Comparison of ENCODE assay signal across 1 cellular context in the genomic region with DNA sequence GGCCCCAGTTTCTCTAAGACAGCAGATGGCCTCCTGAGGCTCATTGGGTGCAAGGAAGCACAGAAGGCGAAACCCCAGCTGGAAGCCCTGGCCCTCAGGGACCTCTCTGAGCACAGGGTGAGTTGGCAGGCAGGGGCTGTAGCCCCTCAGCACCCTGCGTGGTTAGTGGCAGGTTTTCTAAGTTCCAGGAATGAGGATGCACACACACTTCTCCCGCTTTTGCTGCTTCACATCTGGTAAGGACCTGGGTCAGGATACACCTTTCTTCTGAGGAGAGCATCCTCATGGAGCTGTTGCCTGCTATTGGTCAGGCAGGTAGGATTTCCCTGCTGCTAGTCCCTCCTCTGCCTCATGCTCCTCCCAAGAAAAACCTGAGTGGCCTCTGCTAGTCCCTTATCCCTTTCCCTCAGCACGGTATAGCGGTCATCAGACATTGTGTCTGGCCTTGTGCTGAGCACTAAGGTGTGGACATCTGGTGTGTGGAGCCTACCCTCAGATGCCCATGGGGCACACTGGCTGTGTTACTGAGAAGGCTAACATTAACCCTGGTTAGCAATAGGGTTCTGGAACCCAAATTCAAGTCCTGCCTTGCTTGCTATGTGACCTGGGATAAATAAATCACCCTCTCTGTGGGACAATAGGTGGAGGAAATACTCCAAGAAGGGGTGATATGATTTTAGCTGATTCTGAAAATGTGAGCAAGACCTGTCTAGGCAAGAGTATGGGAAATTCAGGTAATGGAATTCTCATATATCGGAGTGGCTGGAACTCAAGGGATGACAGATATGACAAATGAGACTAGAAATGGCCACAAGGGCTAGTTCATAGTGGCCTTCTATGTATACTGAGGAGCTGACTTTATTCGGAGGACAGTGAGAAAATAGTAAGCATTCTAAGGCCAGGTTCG.
TF ChIP-seq lines count a peak whose summit lies in the region.

No MANE protein-coding gene starts in this region.

TF ChIP-seq in K562, 482 proteins besides CTCF, POLR2A, EP300 and RAD21 (continued from another document):
- TF ChIP-seq, protein P1, sequence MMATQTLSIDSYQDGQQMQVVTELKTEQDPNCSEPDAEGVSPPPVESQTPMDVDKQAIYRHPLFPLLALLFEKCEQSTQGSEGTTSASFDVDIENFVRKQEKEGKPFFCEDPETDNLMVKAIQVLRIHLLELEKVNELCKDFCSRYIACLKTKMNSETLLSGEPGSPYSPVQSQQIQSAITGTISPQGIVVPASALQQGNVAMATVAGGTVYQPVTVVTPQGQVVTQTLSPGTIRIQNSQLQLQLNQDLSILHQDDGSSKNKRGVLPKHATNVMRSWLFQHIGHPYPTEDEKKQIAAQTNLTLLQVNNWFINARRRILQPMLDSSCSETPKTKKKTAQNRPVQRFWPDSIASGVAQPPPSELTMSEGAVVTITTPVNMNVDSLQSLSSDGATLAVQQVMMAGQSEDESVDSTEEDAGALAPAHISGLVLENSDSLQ (IDR thresholded peaks at IDR 0.05): peak; percentile 76
- TF ChIP-seq, protein P2, sequence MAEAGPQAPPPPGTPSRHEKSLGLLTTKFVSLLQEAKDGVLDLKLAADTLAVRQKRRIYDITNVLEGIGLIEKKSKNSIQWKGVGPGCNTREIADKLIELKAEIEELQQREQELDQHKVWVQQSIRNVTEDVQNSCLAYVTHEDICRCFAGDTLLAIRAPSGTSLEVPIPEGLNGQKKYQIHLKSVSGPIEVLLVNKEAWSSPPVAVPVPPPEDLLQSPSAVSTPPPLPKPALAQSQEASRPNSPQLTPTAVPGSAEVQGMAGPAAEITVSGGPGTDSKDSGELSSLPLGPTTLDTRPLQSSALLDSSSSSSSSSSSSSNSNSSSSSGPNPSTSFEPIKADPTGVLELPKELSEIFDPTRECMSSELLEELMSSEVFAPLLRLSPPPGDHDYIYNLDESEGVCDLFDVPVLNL (CRISPR knock-in tag; IDR thresholded peaks at IDR 0.05; ENCODE audit: low read depth): no peak
- no peak for TF ChIP-seq YY1 (IDR thresholded peaks at IDR 0.05; ENCODE audit: borderline replicate concordance in 1 of 3, control insufficient read depth in 1 of 3, extremely low read depth in 1 of 3, insufficient read depth in 3 of 3, insufficient read length in 1 of 3, insufficient replicate concordance in 2 of 3, low read depth in 1 of 3, low read length in 2 of 3)
- no peak for TF ChIP-seq SIRT6 (IDR thresholded peaks at IDR 0.05; ENCODE audit: low read depth, low read length)
- no peak for TF ChIP-seq LCOR (CRISPR knock-in tag; IDR thresholded peaks at IDR 0.05)
- TF ChIP-seq ARHGAP35 (IDR thresholded peaks at IDR 0.05; ENCODE audit: partially characterized antibody): peak; percentile 14
- no peak for TF ChIP-seq ZNF124 (CRISPR knock-in tag; IDR thresholded peaks at IDR 0.05)
- TF ChIP-seq CBX3 (IDR thresholded peaks at IDR 0.05; ENCODE audit: borderline replicate concordance in 1 of 2, low read length in 2 of 2): no peak
- TF ChIP-seq ERF (CRISPR knock-in tag; IDR thresholded peaks at IDR 0.05): no peak
- peak; percentile 64; the same call in 1 of the 2 replicates for TF ChIP-seq ZBTB7A (IDR thresholded peaks at IDR 0.05; ENCODE audit: borderline replicate concordance, control insufficient read depth, low read depth, low read length)
- TF ChIP-seq, protein P3, sequence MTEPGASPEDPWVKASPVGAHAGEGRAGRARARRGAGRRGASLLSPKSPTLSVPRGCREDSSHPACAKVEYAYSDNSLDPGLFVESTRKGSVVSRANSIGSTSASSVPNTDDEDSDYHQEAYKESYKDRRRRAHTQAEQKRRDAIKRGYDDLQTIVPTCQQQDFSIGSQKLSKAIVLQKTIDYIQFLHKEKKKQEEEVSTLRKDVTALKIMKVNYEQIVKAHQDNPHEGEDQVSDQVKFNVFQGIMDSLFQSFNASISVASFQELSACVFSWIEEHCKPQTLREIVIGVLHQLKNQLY (CRISPR knock-in tag; conservative IDR thresholded peaks at IDR 0.05): no peak
- no peak for TF ChIP-seq XRCC4 (IDR thresholded peaks at IDR 0.05; ENCODE audit: extremely low read depth, insufficient read depth, insufficient read length)
- no peak for TF ChIP-seq YBX1 (IDR thresholded peaks at IDR 0.05)
- no peak for TF ChIP-seq SLC30A9 (CRISPR knock-in tag; IDR thresholded peaks at IDR 0.05)
- TF ChIP-seq HDGF (IDR thresholded peaks at IDR 0.05): no peak
- TF ChIP-seq, protein P4, sequence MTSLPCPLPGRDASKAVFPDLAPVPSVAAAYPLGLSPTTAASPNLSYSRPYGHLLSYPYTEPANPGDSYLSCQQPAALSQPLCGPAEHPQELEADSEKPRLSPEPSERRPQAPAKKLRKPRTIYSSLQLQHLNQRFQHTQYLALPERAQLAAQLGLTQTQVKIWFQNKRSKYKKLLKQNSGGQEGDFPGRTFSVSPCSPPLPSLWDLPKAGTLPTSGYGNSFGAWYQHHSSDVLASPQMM (CRISPR knock-in tag; IDR thresholded peaks at IDR 0.05): no peak
- TF ChIP-seq, protein P5, sequence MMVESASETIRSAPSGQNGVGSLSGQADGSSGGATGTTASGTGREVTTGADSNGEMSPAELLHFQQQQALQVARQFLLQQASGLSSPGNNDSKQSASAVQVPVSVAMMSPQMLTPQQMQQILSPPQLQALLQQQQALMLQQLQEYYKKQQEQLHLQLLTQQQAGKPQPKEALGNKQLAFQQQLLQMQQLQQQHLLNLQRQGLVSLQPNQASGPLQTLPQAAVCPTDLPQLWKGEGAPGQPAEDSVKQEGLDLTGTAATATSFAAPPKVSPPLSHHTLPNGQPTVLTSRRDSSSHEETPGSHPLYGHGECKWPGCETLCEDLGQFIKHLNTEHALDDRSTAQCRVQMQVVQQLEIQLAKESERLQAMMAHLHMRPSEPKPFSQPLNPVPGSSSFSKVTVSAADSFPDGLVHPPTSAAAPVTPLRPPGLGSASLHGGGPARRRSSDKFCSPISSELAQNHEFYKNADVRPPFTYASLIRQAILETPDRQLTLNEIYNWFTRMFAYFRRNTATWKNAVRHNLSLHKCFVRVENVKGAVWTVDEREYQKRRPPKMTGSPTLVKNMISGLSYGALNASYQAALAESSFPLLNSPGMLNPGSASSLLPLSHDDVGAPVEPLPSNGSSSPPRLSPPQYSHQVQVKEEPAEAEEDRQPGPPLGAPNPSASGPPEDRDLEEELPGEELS (CRISPR knock-in tag; IDR thresholded peaks at IDR 0.05; ENCODE audit: borderline replicate concordance): no peak
- 0 out of 4 replicates have a peak, but pooled peaks of 1 of the 2 experiments have one; percentile 4 for TF ChIP-seq TEAD1 (CRISPR knock-in tag; IDR thresholded peaks at IDR 0.05)
- TF ChIP-seq TCF7L2 (IDR thresholded peaks at IDR 0.05; ENCODE audit: low read depth, low read length): no peak
- TF ChIP-seq TEAD2 (tag; IDR thresholded peaks at IDR 0.05): no peak
- TF ChIP-seq, protein P6, sequence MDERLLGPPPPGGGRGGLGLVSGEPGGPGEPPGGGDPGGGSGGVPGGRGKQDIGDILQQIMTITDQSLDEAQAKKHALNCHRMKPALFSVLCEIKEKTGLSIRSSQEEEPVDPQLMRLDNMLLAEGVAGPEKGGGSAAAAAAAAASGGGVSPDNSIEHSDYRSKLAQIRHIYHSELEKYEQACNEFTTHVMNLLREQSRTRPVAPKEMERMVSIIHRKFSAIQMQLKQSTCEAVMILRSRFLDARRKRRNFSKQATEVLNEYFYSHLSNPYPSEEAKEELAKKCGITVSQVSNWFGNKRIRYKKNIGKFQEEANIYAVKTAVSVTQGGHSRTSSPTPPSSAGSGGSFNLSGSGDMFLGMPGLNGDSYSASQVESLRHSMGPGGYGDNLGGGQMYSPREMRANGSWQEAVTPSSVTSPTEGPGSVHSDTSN (CRISPR knock-in tag; IDR thresholded peaks at IDR 0.05; ENCODE audit: low read depth): no peak
- TF ChIP-seq, protein P6 (tag; conservative IDR thresholded peaks at IDR 0.05; ENCODE audit: low read depth): peak; percentile 70
